Comparison of ENCODE assay signal across 14 cellular contexts in the genomic region with DNA sequence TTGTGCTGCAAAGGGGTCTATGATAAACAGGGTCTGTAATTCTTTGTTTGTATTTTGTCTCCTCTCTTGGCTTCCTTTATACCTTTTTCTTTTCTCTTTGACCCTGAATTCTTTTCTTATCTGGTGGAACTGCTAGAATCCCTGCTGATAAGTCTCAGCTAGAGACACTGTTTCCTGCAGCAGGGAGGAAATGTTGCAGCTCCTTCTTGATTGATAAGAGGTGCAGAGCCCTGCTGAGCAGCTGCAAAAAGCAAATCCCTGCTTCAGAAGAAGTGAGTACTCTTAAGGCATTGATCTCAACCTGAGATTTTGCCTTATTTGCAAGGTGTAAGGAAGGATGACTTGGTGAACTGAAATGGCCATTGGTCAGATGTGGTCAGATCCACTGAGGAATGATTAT.
"Had no signal": no experiment of that assay in that cellular context is flagged by ENCODE, and none has a peak within 500 bp of the region (broad histone marks: within the 10 kb centered on the region; RNA-seq: fewer than 3 reads in every experiment).

No MANE protein-coding gene starts in this region.

- DNase-seq: activated naive CD4-positive, alpha-beta T cell treated with anti-CD3 and anti-CD28 coated beads, Interleukin-2, amount 50 U/mL, for 16 hours; esophagus squamous epithelium; hippocampal formation; sigmoid colon; spleen; stomach had no signal

- H3K27ac ChIP-seq: esophagus squamous epithelium, neutrophil, parathyroid adenoma, sigmoid colon, spleen, stomach, thoracic aorta had no signal

- H2AFZ ChIP-seq: parathyroid adenoma had no signal

- H3K4me3 Mint-ChIP-seq: mesothelial cell of epicardium; T-helper 1 cell treated with Interleukin-12 subunit alpha and Interleukin-12 subunit beta and Interleukin-4 antibody, amounts not matched to agents 30 μg/mL and 1 μg/mL, for 36 hours had no signal

- H3K4me3 ChIP-seq: esophagus squamous epithelium, sigmoid colon, spleen, stomach, thoracic aorta had no signal

- H3K9me3 ChIP-seq: esophagus squamous epithelium, neutrophil, sigmoid colon, thoracic aorta had no signal

- H3K9me3 Mint-ChIP-seq: activated T-helper 2 cell treated with anti-CD3 and anti-CD28 coated beads, Interferon-gamma antibody, Interleukin-2, Interleukin-4, amounts not matched to agents 10 μg/mL and 5 μg/mL and 100 μg/mL, durations not matched to agents 14 hours and 24 hours and 36 hours; T-helper 1 cell treated with Interleukin-12 subunit alpha and Interleukin-12 subunit beta and Interleukin-4 antibody, amounts not matched to agents 30 μg/mL and 1 μg/mL, for 36 hours had no signal

- H3K4me1 ChIP-seq: esophagus squamous epithelium, parathyroid adenoma, sigmoid colon, spleen, stomach had no signal

- H3K36me3 ChIP-seq: esophagus squamous epithelium, neutrophil, sigmoid colon, spleen, stomach, thoracic aorta had no signal

- H3K27ac Mint-ChIP-seq: activated T-helper 2 cell treated with anti-CD3 and anti-CD28 coated beads, Interferon-gamma antibody, Interleukin-2, Interleukin-4, amounts not matched to agents 10 μg/mL and 5 μg/mL and 100 μg/mL, durations not matched to agents 14 hours and 24 hours and 36 hours; mesothelial cell of epicardium; T-helper 1 cell treated with Interleukin-12 subunit alpha and Interleukin-12 subunit beta and Interleukin-4 antibody, amounts not matched to agents 30 μg/mL and 1 μg/mL, for 36 hours had no signal

- ATAC-seq: activated CD4-positive, CD25-positive, alpha-beta regulatory T cell treated with anti-CD3 and anti-CD28 coated beads, Interleukin-2, amount 50 U/mL, for 24 hours; SK-N-SH treated with all-trans-retinoic acid at 6 μM for 48 hours had no signal

- H3K9ac ChIP-seq: parathyroid adenoma had no signal

- H3K79me2 ChIP-seq: parathyroid adenoma had no signal

- H3K27me3 ChIP-seq: esophagus squamous epithelium, neutrophil, sigmoid colon, spleen, stomach had no signal
